8 cellular contexts compared by ENCODE assay signal in the genomic region with DNA sequence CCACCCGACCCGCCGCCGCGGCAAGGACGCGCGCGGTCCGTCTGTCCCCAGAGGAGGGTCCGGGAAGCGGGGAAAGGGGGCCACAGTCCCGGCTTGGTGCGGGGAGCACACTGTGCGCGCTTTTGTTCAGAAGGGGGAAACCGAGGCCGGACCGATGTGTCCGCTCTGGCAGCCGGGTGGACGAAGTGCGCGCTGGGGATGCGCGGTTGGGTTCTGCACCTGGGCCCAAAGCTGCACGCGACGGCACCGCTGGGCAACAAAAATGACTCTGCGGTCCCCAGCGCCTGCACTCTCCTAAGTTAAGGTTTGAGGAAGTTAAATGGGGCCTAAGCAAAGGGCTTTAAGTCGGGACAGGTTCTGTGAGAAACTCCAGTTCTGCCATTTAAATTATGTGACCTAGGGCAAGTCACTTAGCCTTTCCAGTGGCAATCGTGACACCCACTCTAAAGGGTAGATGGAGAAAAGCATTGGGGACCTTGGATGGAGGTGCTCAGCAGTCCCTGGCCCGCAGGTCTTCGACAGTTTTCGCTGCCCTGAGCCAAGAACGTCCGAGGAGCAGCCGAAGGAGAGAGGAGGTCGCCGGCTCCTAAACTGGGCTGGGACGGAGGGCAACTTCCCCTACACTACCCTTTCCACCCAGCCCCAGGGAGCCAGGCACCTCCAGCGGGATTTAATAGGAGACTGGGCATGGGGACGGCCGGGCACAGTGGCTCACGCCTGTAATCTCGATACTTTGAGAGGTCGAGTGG. TPM values are rescaled to one million over a fixed set of nuclear protein-coding genes. Genes with fewer than 3 reads are reported as not detected.
DNase-seq lines count a peak whose midpoint lies in the region; ATAC-seq and TF ChIP-seq lines count a peak whose summit lies in the region.

No MANE protein-coding gene starts in this region.

- H3F3A ChIP-seq in PC-9 (ENCODE audit: insufficient read depth, low read depth) = peaks cover 26% of the 10 kb centered on the region

- peak overlapping the region; percentile 97 for H2AFZ ChIP-seq in PC-9

- DNase-seq in AG10803 (ENCODE audit: low read depth) (no peak), PC-9 (peak in 1 of 2 experiments; percentile 14), brain microvascular endothelial cell (no peak)

- no peaks in the 10 kb centered on the region for H3K27me3 ChIP-seq in PC-9 (ENCODE audit: insufficient read depth, low read depth)
- H3K27me3 ChIP-seq in brain microvascular endothelial cell (replicated peaks) = no peaks in the 10 kb centered on the region
- no peaks in the 10 kb centered on the region for H3K27me3 ChIP-seq in iPS-20b (ENCODE audit: insufficient read depth, low read length)
- no peaks in the 10 kb centered on the region for H3K27me3 ChIP-seq in skeletal muscle tissue (ENCODE audit: control insufficient read depth in 3 of 3, insufficient read depth in 3 of 3, low read length in 3 of 3)

- H3K9ac ChIP-seq in iPS-20b (ENCODE audit: low read depth, low read length) = peak overlapping the region; percentile 84; the same call in 1 of the 2 replicates
- H3K9ac ChIP-seq in skeletal muscle tissue (ENCODE audit: low read depth in 1 of 3, low read length in 3 of 3) = peak overlapping the region; percentile 92 to 98 (median 97)

- H3K4me3 ChIP-seq in AG10803 (ENCODE audit: low read length) (peak overlapping the region; percentile 90), PC-9 (peak overlapping the region; percentile 72), brain microvascular endothelial cell (ENCODE audit: low read depth, low read length) (peak overlapping the region; percentile 86), iPS-20b (ENCODE audit: low read length) (peak overlapping the region; percentile 93), skeletal muscle tissue (ENCODE audit: low read length in 3 of 3) (peak overlapping the region; percentile 85 to 96 (median 95))

- H3K4me2 ChIP-seq in PC-9 = peak overlapping the region; percentile 86

- no peaks in the 10 kb centered on the region for H3K9me3 ChIP-seq in PC-9 (ENCODE audit: insufficient read depth, low read depth)
- no peaks in the 10 kb centered on the region for H3K9me3 ChIP-seq in iPS-20b (ENCODE audit: insufficient read depth, low read depth, low read length)
- no peaks in the 10 kb centered on the region for H3K9me3 ChIP-seq in skeletal muscle tissue (ENCODE audit: control insufficient read depth in 3 of 3, low read length in 3 of 3)

- H3K4me1 ChIP-seq in PC-9 (replicated peaks; ENCODE audit: insufficient read depth) (peaks cover 14% of the 10 kb centered on the region; the same call in 1 of the 2 replicates), iPS-20b (ENCODE audit: insufficient read depth, low read length) (peaks cover 6% of the 10 kb centered on the region; the same call in 1 of the 2 replicates), skeletal muscle tissue (ENCODE audit: control insufficient read depth in 3 of 3, insufficient read depth in 3 of 3, low read length in 3 of 3) (peaks cover 12 to 27% (median 13%) of the 10 kb centered on the region in 3 donors)

- POLR2A ChIA-PET in PC-9 (lab: Charles Lee; ENCODE audit: unreplicated experiment) = no interaction called here

- ATAC-seq in GM18499 (IDR thresholded peaks at IDR 0.05; ENCODE audit: insufficient read depth, unreplicated experiment) = peak; percentile 5
- ATAC-seq in HG02970 (IDR thresholded peaks at IDR 0.05; ENCODE audit: low FRiP score, unreplicated experiment) = peak; percentile 9
- no peak for ATAC-seq in GM18520 (IDR thresholded peaks at IDR 0.05; ENCODE audit: unreplicated experiment)

- CTCF ChIA-PET in PC-9 (lab: Charles Lee) = no interaction called here

- TF ChIP-seq CTCF in AG10803 (conservative IDR thresholded peaks at IDR 0.05; ENCODE audit: low read length) = no peak
- TF ChIP-seq CTCF in PC-9 (conservative IDR thresholded peaks at IDR 0.05) = no peak
- no peak for TF ChIP-seq CTCF in brain microvascular endothelial cell (IDR thresholded peaks at IDR 0.05; ENCODE audit: low read depth, low read length, missing control alignments)

- no peaks in the 10 kb centered on the region for H3K9me2 ChIP-seq in PC-9 (ENCODE audit: insufficient read depth)

- BruUV-seq in PC-9 (replicated peaks; lab: Mats Ljungman, UMichigan) = no TSS peak

- no peaks in the 10 kb centered on the region for H4K20me1 ChIP-seq in PC-9 (ENCODE audit: insufficient read depth)

- H3K79me2 ChIP-seq in PC-9 (ENCODE audit: low read depth) = peaks cover 6% of the 10 kb centered on the region; the same call in 1 of the 2 replicates

- in situ Hi-C loops in brain microvascular endothelial cell (cut with HindIII; ENCODE audit: low pct_ligation_motif_present, low sequenced_read_pairs) = no loop called here

- intact Hi-C loops in PC-9 (cut with micrococcal nuclease; ENCODE audit: unreplicated experiment) = loop anchor here (2.0 to 5.0 kb wide), 4 partner anchors 81 to 380 kb away; partner anchors contain the start of genes ABI1, MASTL, RAB18 and YME1L1

- H3K36me3 ChIP-seq in PC-9 (ENCODE audit: low read depth) (no peaks in the 10 kb centered on the region), brain microvascular endothelial cell (replicated peaks) (no peaks in the 10 kb centered on the region), iPS-20b (ENCODE audit: insufficient read depth, low read depth, low read length) (no peaks in the 10 kb centered on the region), skeletal muscle tissue (ENCODE audit: control insufficient read depth in 3 of 3, insufficient read depth in 3 of 3, low read length in 3 of 3) (no peaks in the 10 kb centered on the region)

- H3K27ac ChIP-seq in PC-9 (peak overlapping the region; percentile 74), brain microvascular endothelial cell (peak overlapping the region; percentile 77), iPS-20b (ENCODE audit: low read length) (peak overlapping the region; percentile 85), skeletal muscle tissue (ENCODE audit: low read depth, low read length) (peak overlapping the region; percentile 95)

RNA-seq across cellular contexts. Expression of gene ACBD5, which starts 0.5 kb away (rescaled TPM):
- total RNA-seq in PC-9 (2021) = 17.0 and 17.2 TPM in 2 replicates
- 15.7 TPM for total RNA-seq in skeletal muscle tissue
